Comparison of ENCODE assay signal across 2 cellular contexts in genomic region chr22:45987462-45987861, GRCh38.
TF ChIP-seq lines count a peak whose summit lies in the region.

No MANE protein-coding gene starts in this region.

TF ChIP-seq in HCT116, 20 proteins besides CTCF, POLR2A, EP300 and RAD21:
- TF ChIP-seq, protein P1, sequence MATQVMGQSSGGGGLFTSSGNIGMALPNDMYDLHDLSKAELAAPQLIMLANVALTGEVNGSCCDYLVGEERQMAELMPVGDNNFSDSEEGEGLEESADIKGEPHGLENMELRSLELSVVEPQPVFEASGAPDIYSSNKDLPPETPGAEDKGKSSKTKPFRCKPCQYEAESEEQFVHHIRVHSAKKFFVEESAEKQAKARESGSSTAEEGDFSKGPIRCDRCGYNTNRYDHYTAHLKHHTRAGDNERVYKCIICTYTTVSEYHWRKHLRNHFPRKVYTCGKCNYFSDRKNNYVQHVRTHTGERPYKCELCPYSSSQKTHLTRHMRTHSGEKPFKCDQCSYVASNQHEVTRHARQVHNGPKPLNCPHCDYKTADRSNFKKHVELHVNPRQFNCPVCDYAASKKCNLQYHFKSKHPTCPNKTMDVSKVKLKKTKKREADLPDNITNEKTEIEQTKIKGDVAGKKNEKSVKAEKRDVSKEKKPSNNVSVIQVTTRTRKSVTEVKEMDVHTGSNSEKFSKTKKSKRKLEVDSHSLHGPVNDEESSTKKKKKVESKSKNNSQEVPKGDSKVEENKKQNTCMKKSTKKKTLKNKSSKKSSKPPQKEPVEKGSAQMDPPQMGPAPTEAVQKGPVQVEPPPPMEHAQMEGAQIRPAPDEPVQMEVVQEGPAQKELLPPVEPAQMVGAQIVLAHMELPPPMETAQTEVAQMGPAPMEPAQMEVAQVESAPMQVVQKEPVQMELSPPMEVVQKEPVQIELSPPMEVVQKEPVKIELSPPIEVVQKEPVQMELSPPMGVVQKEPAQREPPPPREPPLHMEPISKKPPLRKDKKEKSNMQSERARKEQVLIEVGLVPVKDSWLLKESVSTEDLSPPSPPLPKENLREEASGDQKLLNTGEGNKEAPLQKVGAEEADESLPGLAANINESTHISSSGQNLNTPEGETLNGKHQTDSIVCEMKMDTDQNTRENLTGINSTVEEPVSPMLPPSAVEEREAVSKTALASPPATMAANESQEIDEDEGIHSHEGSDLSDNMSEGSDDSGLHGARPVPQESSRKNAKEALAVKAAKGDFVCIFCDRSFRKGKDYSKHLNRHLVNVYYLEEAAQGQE (IDR thresholded peaks at IDR 0.05; ENCODE audit: low read depth) = no peak
- TF ChIP-seq POLR2AphosphoS5 (IDR thresholded peaks at IDR 0.05; ENCODE audit: low read depth, low read length) = no peak
- TF ChIP-seq ZFX (IDR thresholded peaks at IDR 0.05) = no peak
- no peak for TF ChIP-seq ATF3 (IDR thresholded peaks at IDR 0.05)
- TF ChIP-seq, protein P2, sequence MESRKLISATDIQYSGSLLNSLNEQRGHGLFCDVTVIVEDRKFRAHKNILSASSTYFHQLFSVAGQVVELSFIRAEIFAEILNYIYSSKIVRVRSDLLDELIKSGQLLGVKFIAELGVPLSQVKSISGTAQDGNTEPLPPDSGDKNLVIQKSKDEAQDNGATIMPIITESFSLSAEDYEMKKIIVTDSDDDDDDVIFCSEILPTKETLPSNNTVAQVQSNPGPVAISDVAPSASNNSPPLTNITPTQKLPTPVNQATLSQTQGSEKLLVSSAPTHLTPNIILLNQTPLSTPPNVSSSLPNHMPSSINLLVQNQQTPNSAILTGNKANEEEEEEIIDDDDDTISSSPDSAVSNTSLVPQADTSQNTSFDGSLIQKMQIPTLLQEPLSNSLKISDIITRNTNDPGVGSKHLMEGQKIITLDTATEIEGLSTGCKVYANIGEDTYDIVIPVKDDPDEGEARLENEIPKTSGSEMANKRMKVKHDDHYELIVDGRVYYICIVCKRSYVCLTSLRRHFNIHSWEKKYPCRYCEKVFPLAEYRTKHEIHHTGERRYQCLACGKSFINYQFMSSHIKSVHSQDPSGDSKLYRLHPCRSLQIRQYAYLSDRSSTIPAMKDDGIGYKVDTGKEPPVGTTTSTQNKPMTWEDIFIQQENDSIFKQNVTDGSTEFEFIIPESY (IDR thresholded peaks at IDR 0.05; ENCODE audit: extremely low read depth, insufficient replicate concordance, low read length) = no peak

TF ChIP-seq in H1, 55 proteins besides CTCF, POLR2A, EP300 and RAD21:
- TF ChIP-seq TEAD4 (IDR thresholded peaks at IDR 0.05; ENCODE audit: low read depth, low read length) = peak; percentile 57; the same call in 1 of the 2 replicates
- TF ChIP-seq POU5F1 (IDR thresholded peaks at IDR 0.05; ENCODE audit: low read depth, low read length) = no peak
TF ChIP-seq in H1: peak in this region for 1.
